In genomic region chr10:30422296-30422695, GRCh38 we compare ENCODE assay signal across 1 cellular context.
TF ChIP-seq lines count a peak whose summit lies in the region.

No MANE protein-coding gene starts in this region.

TF ChIP-seq in HCT116, 20 proteins besides CTCF, POLR2A, EP300 and RAD21 (continued from another document):
- TF ChIP-seq MAX (IDR thresholded peaks at IDR 0.05) (no peak), SIN3A (IDR thresholded peaks at IDR 0.05; ENCODE audit: low read depth) (no peak), JUND (IDR thresholded peaks at IDR 0.05) (no peak), ZBTB33 (IDR thresholded peaks at IDR 0.05; ENCODE audit: extremely low read depth, insufficient replicate concordance, low read length) (no peak), YY1 (IDR thresholded peaks at IDR 0.05; ENCODE audit: extremely low read depth, insufficient replicate concordance, low read depth, low read length) (no peak), EZH2 (IDR thresholded peaks at IDR 0.05) (no peak), EZH2phosphoT487 (IDR thresholded peaks at IDR 0.05; ENCODE audit: borderline replicate concordance) (no peak)
TF ChIP-seq in HCT116: peak in this region for 0.
